ENCODE assay signal across 1 cellular context in genomic region chr10:106438386-106438785, GRCh38.
TF ChIP-seq lines count a peak whose summit lies in the region.

No MANE protein-coding gene starts in this region.

TF ChIP-seq in GM23338, 12 proteins besides CTCF, POLR2A, EP300 and RAD21:
- TF ChIP-seq, protein P1, sequence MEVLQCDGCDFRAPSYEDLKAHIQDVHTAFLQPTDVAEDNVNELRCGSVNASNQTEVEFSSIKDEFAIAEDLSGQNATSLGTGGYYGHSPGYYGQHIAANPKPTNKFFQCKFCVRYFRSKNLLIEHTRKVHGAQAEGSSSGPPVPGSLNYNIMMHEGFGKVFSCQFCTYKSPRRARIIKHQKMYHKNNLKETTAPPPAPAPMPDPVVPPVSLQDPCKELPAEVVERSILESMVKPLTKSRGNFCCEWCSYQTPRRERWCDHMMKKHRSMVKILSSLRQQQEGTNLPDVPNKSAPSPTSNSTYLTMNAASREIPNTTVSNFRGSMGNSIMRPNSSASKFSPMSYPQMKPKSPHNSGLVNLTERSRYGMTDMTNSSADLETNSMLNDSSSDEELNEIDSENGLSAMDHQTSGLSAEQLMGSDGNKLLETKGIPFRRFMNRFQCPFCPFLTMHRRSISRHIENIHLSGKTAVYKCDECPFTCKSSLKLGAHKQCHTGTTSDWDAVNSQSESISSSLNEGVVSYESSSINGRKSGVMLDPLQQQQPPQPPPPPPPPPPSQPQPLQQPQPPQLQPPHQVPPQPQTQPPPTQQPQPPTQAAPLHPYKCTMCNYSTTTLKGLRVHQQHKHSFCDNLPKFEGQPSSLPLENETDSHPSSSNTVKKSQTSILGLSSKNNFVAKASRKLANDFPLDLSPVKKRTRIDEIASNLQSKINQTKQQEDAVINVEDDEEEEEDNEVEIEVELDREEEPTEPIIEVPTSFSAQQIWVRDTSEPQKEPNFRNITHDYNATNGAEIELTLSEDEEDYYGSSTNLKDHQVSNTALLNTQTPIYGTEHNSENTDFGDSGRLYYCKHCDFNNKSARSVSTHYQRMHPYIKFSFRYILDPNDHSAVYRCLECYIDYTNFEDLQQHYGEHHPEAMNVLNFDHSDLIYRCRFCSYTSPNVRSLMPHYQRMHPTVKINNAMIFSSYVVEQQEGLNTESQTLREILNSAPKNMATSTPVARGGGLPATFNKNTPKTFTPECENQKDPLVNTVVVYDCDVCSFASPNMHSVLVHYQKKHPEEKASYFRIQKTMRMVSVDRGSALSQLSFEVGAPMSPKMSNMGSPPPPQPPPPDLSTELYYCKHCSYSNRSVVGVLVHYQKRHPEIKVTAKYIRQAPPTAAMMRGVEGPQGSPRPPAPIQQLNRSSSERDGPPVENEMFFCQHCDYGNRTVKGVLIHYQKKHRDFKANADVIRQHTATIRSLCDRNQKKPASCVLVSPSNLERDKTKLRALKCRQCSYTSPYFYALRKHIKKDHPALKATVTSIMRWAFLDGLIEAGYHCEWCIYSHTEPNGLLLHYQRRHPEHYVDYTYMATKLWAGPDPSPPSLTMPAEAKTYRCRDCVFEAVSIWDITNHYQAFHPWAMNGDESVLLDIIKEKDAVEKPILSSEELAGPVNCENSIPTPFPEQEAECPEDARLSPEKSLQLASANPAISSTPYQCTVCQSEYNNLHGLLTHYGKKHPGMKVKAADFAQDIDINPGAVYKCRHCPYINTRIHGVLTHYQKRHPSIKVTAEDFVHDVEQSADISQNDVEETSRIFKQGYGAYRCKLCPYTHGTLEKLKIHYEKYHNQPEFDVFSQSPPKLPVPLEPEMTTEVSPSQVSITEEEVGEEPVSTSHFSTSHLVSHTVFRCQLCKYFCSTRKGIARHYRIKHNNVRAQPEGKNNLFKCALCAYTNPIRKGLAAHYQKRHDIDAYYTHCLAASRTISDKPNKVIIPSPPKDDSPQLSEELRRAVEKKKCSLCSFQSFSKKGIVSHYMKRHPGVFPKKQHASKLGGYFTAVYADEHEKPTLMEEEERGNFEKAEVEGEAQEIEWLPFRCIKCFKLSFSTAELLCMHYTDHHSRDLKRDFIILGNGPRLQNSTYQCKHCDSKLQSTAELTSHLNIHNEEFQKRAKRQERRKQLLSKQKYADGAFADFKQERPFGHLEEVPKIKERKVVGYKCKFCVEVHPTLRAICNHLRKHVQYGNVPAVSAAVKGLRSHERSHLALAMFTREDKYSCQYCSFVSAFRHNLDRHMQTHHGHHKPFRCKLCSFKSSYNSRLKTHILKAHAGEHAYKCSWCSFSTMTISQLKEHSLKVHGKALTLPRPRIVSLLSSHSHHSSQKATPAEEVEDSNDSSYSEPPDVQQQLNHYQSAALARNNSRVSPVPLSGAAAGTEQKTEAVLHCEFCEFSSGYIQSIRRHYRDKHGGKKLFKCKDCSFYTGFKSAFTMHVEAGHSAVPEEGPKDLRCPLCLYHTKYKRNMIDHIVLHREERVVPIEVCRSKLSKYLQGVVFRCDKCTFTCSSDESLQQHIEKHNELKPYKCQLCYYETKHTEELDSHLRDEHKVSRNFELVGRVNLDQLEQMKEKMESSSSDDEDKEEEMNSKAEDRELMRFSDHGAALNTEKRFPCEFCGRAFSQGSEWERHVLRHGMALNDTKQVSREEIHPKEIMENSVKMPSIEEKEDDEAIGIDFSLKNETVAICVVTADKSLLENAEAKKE (CRISPR knock-in tag; IDR thresholded peaks at IDR 0.05) = no peak
- TF ChIP-seq ZNF114 (CRISPR knock-in tag; IDR thresholded peaks at IDR 0.05) (no peak), ETS1 (IDR thresholded peaks at IDR 0.05) (no peak), REST (IDR thresholded peaks at IDR 0.05; ENCODE audit: unreplicated experiment) (no peak), CREB1 (CRISPR knock-in tag; IDR thresholded peaks at IDR 0.05; ENCODE audit: low read depth) (no peak)
